22 cellular contexts compared by ENCODE assay signal in the genomic region with DNA sequence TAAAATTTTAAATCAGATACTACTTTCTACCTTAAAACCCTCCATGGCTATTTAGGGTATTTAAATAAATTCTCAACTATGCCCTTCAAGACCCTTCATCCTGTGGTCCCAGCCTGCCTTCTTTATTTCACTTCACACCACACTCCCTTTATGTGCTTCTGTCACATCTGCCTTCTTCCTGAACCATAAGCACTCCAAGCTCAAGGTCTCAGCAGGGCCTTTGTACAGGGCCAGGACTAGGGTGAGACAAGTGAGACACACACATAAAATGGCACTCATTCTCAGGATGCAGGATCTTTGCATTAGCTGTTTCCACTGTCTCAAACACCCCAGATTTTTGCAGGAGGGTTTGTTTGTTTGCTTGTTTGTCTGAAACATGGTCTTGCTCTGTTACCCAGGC. TPM values are rescaled to one million over a fixed set of nuclear protein-coding genes. Genes with fewer than 3 reads are reported as not detected.
DNase-seq lines count a peak whose midpoint lies in the region; ATAC-seq lines count a peak whose summit lies in the region.
"Had no signal": no experiment of that assay in that cellular context is flagged by ENCODE, and none has a peak within 500 bp of the region (broad histone marks: within the 10 kb centered on the region; RNA-seq: fewer than 3 reads in every experiment).

No MANE protein-coding gene starts in this region.

- CTCF ChIA-PET in activated naive CD4-positive, alpha-beta T cell treated with anti-CD3 and anti-CD28 coated beads, Interleukin-2, amount 10 ng/mL, durations not matched to agents 7 days and 5 days (lab: Charles Lee): interaction anchor here (1.8 to 4.5 kb wide), 3 partner anchors 8 to 39 kb away, joined by 6 to 29 read pairs (median 14); a partner anchor contains a TSS
- CTCF ChIA-PET in activated CD8-positive, alpha-beta T cell treated with anti-CD3 and anti-CD28 coated beads, Interleukin-2, amount 10 ng/mL, durations not matched to agents 7 days and 5 days (lab: Charles Lee): interaction anchor here (1.1 to 13.4 kb wide), 5 partner anchors 8 to 37 kb away, joined by 4 to 162 read pairs (median 7); a partner anchor contains a TSS

- 0 out of 2 replicates have a peak, but pooled peaks cover 11% of the 10 kb centered on the region for H3K27me3 ChIP-seq in SJCRH30
- H3K27me3 ChIP-seq: foreskin keratinocyte, pancreas, right lobe of liver had no signal

- H3K27me3 Mint-ChIP-seq in activated naive CD4-positive, alpha-beta T cell treated with anti-CD3 and anti-CD28 coated beads, Interleukin-2, amount 10 ng/mL, durations not matched to agents 7 days and 5 days: no peaks in the 10 kb centered on the region
- no peaks in the 10 kb centered on the region for H3K27me3 Mint-ChIP-seq in activated CD8-positive, alpha-beta T cell treated with anti-CD3 and anti-CD28 coated beads, Interleukin-2, amount 10 ng/mL, durations not matched to agents 7 days and 5 days (ENCODE audit: low read depth)
- H3K27me3 Mint-ChIP-seq in immature natural killer cell (ENCODE audit: low read depth in 3 of 3): peaks cover 0 to 4% (median 0%) of the 10 kb centered on the region in 3 donors

- peaks cover 88% of the 10 kb centered on the region for H3K36me3 Mint-ChIP-seq in activated naive CD4-positive, alpha-beta T cell treated with anti-CD3 and anti-CD28 coated beads, Interleukin-2, amount 10 ng/mL, durations not matched to agents 7 days and 5 days
- H3K36me3 Mint-ChIP-seq in activated CD8-positive, alpha-beta T cell treated with anti-CD3 and anti-CD28 coated beads, Interleukin-2, amount 10 ng/mL, durations not matched to agents 7 days and 5 days (ENCODE audit: low read depth): peaks cover 92% of the 10 kb centered on the region
- peaks cover 33 to 41% (median 35%) of the 10 kb centered on the region in 3 donors for H3K36me3 Mint-ChIP-seq in immature natural killer cell

- ATAC-seq in activated CD8-positive, alpha-beta T cell treated with anti-CD3 and anti-CD28 coated beads, Interleukin-2, amount 10 ng/mL, durations not matched to agents 7 days and 5 days: peak; percentile 24
- ATAC-seq in HG03432 (IDR thresholded peaks at IDR 0.05; ENCODE audit: unreplicated experiment): no peak
- ATAC-seq: foreskin keratinocyte, pancreas, right lobe of liver had no signal

- peaks cover 71% of the 10 kb centered on the region for H3K4me1 Mint-ChIP-seq in activated naive CD4-positive, alpha-beta T cell treated with anti-CD3 and anti-CD28 coated beads, Interleukin-2, amount 10 ng/mL, durations not matched to agents 7 days and 5 days
- peaks cover 70% of the 10 kb centered on the region for H3K4me1 Mint-ChIP-seq in activated CD8-positive, alpha-beta T cell treated with anti-CD3 and anti-CD28 coated beads, Interleukin-2, amount 10 ng/mL, durations not matched to agents 7 days and 5 days (ENCODE audit: low read depth)
- H3K4me1 Mint-ChIP-seq in immature natural killer cell: peaks cover 92 to 96% of the 10 kb centered on the region in 2 donors

- POLR2A ChIA-PET in activated CD8-positive, alpha-beta T cell treated with anti-CD3 and anti-CD28 coated beads, Interleukin-2, amount 10 ng/mL, durations not matched to agents 7 days and 5 days (lab: Charles Lee): interaction anchor here (0.7 to 16.5 kb wide), 15 partner anchors 5 to 85 kb away, joined by 3 to 176 read pairs (median 11); a partner anchor contains a TSS

- H3K36me3 ChIP-seq in SJCRH30: no peaks in the 10 kb centered on the region
- H3K36me3 ChIP-seq: pancreas, right lobe of liver had no signal

- H3K9me3 Mint-ChIP-seq in activated naive CD4-positive, alpha-beta T cell treated with anti-CD3 and anti-CD28 coated beads, Interleukin-2, amount 10 ng/mL, durations not matched to agents 7 days and 5 days: peaks cover 4% of the 10 kb centered on the region
- H3K9me3 Mint-ChIP-seq in activated CD8-positive, alpha-beta T cell treated with anti-CD3 and anti-CD28 coated beads, Interleukin-2, amount 10 ng/mL, durations not matched to agents 7 days and 5 days (ENCODE audit: insufficient read depth): no peaks in the 10 kb centered on the region
- H3K9me3 Mint-ChIP-seq in immature natural killer cell: no peaks in the 10 kb centered on the region

- H3K27ac ChIP-seq in SJCRH30: no peak overlapping the region
- H3K27ac ChIP-seq: C4-2B, foreskin keratinocyte, GM23248, pancreas, right lobe of liver had no signal

- in situ Hi-C loops in G401 (cut with HindIII; ENCODE audit: low sequenced_read_pairs): no loop called here

- no peaks in the 10 kb centered on the region for H3K9me3 ChIP-seq in SJCRH30 (replicated peaks)
- H3K9me3 ChIP-seq: pancreas, right lobe of liver had no signal

- peak overlapping the region; percentile 84 for H3K27ac Mint-ChIP-seq in activated naive CD4-positive, alpha-beta T cell treated with anti-CD3 and anti-CD28 coated beads, Interleukin-2, amount 10 ng/mL, durations not matched to agents 7 days and 5 days
- peak overlapping the region; percentile 82 for H3K27ac Mint-ChIP-seq in activated CD8-positive, alpha-beta T cell treated with anti-CD3 and anti-CD28 coated beads, Interleukin-2, amount 10 ng/mL, durations not matched to agents 7 days and 5 days
- peak overlapping the region; percentile 62 to 90 (median 76) for H3K27ac Mint-ChIP-seq in immature natural killer cell

- H3K4me3 Mint-ChIP-seq in activated naive CD4-positive, alpha-beta T cell treated with anti-CD3 and anti-CD28 coated beads, Interleukin-2, amount 10 ng/mL, durations not matched to agents 7 days and 5 days: peak overlapping the region; percentile 76
- H3K4me3 Mint-ChIP-seq in activated CD8-positive, alpha-beta T cell treated with anti-CD3 and anti-CD28 coated beads, Interleukin-2, amount 10 ng/mL, durations not matched to agents 7 days and 5 days: peak overlapping the region; percentile 99
- H3K4me3 Mint-ChIP-seq in immature natural killer cell: peak overlapping the region; percentile 25 to 85 (median 49)

- H3K4me3 ChIP-seq in SJCRH30: no peak overlapping the region
- H3K4me3 ChIP-seq: GM23248, pancreas, right lobe of liver had no signal

- H3K4me1 ChIP-seq in SJCRH30: no peaks in the 10 kb centered on the region
- H3K4me1 ChIP-seq: foreskin keratinocyte, pancreas, right lobe of liver had no signal

- peak; percentile 37 for DNase-seq in activated naive CD4-positive, alpha-beta T cell treated with anti-CD3 and anti-CD28 coated beads, Interleukin-2, amount 10 ng/mL, durations not matched to agents 7 days and 5 days
- DNase-seq in activated naive CD4-positive, alpha-beta T cell treated with anti-CD3 and anti-CD28 coated beads, Interleukin-2, amount 50 U/mL, for 16 hours: no peak
- DNase-seq in activated CD8-positive, alpha-beta T cell treated with anti-CD3 and anti-CD28 coated beads, Interleukin-2, amount 10 ng/mL, durations not matched to agents 7 days and 5 days: peak; percentile 48
- no peak for DNase-seq in immature natural killer cell
- no peak for DNase-seq in SJCRH30
- no peak for DNase-seq in G401 (ENCODE audit: low spot score)
- DNase-seq: activated effector memory CD4-positive, alpha-beta T cell treated with anti-CD3 and anti-CD28 coated beads, Interleukin-2, amount 50 U/mL, for 16 hours; foreskin keratinocyte; GM23248; hippocampal formation; NCI-H1417 treated with DMSO at 0.1 percent for 48 hours; NCI-H524; pancreas; right lobe of liver had no signal

RNA-seq across cellular contexts. Expression of a gene that starts 7.6 kb away (rescaled TPM):
- 100 to 1,000 TPM; 254 to 263 TPM for total RNA-seq in activated CD8-positive, alpha-beta T cell treated with anti-CD3 and anti-CD28 coated beads, Interleukin-2, amount 10 ng/mL, durations not matched to agents 7 days and 5 days
- 10 to 100 TPM; 38.5 to 71.9 (median 54.6) TPM for polyA plus RNA-seq in immature natural killer cell
- total RNA-seq in SJCRH30 (2014; rRNA removed; shearing (Covaris generic)): not detected in 2 replicates
- total RNA-seq in G401 (2014; rRNA removed; shearing (Covaris generic)): not detected in 2 replicates
- total RNA-seq: epithelial cell of proximal tubule, foreskin keratinocyte, lung microvascular endothelial cell, temporal lobe had no signal
- polyA plus RNA-seq: AG04450, foreskin keratinocyte, GM23248, keratinocyte had no signal

RNA-seq across cellular contexts. Expression of a gene that starts 22.2 kb away (rescaled TPM):
- total RNA-seq in activated CD8-positive, alpha-beta T cell treated with anti-CD3 and anti-CD28 coated beads, Interleukin-2, amount 10 ng/mL, durations not matched to agents 7 days and 5 days: not detected
- not detected for polyA plus RNA-seq in immature natural killer cell
- not detected in 2 replicates for total RNA-seq in SJCRH30 (2014; rRNA removed; shearing (Covaris generic))
- not detected in 2 replicates for total RNA-seq in G401 (2014; rRNA removed; shearing (Covaris generic))
- total RNA-seq: astrocyte, epithelial cell of proximal tubule, foreskin keratinocyte, GM23248, lung microvascular endothelial cell, pancreas, right lobe of liver, temporal lobe had no signal
- polyA plus RNA-seq: AG04450, foreskin keratinocyte, GM23248, keratinocyte, pancreas had no signal

RNA-seq across cellular contexts. Expression of a gene that starts 45.6 kb away (rescaled TPM):
- 10 to 100 TPM; 13.1 to 13.9 TPM for total RNA-seq in activated CD8-positive, alpha-beta T cell treated with anti-CD3 and anti-CD28 coated beads, Interleukin-2, amount 10 ng/mL, durations not matched to agents 7 days and 5 days
- polyA plus RNA-seq in immature natural killer cell: 10 to 100 TPM; 14.6 to 17.9 (median 16.7) TPM
- total RNA-seq in SJCRH30 (2014; rRNA removed; shearing (Covaris generic)): 14.0 and 16.4 TPM in 2 replicates
- 18.0 and 21.0 TPM in 2 replicates for total RNA-seq in G401 (2014; rRNA removed; shearing (Covaris generic))

Comparison
In these comparisons a context has a peak if more than half of its experiments do, and no peak if none do; other contexts are left out.
1. DNase-seq: peak in activated naive CD4-positive, alpha-beta T cell treated with anti-CD3 and anti-CD28 coated beads, Interleukin-2, amount 10 ng/mL, durations not matched to agents 7 days and 5 days (single experiment) and activated CD8-positive, alpha-beta T cell treated with anti-CD3 and anti-CD28 coated beads, Interleukin-2, amount 10 ng/mL, durations not matched to agents 7 days and 5 days (single experiment); none in activated naive CD4-positive, alpha-beta T cell treated with anti-CD3 and anti-CD28 coated beads, Interleukin-2, amount 50 U/mL, for 16 hours (single experiment), immature natural killer cell (0 of 3), SJCRH30 (0 of 2) and G401 (single experiment).
2. H3K4me3 Mint-ChIP-seq: peak in every context shown above with its lines; median percentile 99 in activated CD8-positive, alpha-beta T cell treated with anti-CD3 and anti-CD28 coated beads, Interleukin-2, amount 10 ng/mL, durations not matched to agents 7 days and 5 days; 76 in activated naive CD4-positive, alpha-beta T cell treated with anti-CD3 and anti-CD28 coated beads, Interleukin-2, amount 10 ng/mL, durations not matched to agents 7 days and 5 days; 49 in immature natural killer cell.
3. RNA of a gene that starts 7.6 kb away (total RNA-seq): 254 to 263 TPM in activated CD8-positive, alpha-beta T cell treated with anti-CD3 and anti-CD28 coated beads, Interleukin-2, amount 10 ng/mL, durations not matched to agents 7 days and 5 days; not detected in SJCRH30 and not detected in G401; every median in the first group is over 100 times any median in the second.
4. Peak in every context shown above with its lines, with median percentiles within 50 percentile points of each other: H3K27ac Mint-ChIP-seq.